Comparison of ENCODE assay signal across 27 cellular contexts in genomic region chr15:68023307-68024101, GRCh38.
"Had no signal": no experiment of that assay in that cellular context is flagged by ENCODE, and none has a peak within 500 bp of the region (broad histone marks: within the 10 kb centered on the region; RNA-seq: fewer than 3 reads in every experiment).

No MANE protein-coding gene starts in this region.

- ATAC-seq: activated CD4-positive, alpha-beta T cell treated with anti-CD3 and anti-CD28 coated beads for 36 hours; activated CD8-positive, alpha-beta memory T cell treated with anti-CD3 and anti-CD28 coated beads, Interleukin-2, amount 10 ng/mL, durations not matched to agents 7 days and 5 days; activated CD8-positive, alpha-beta T cell treated with anti-CD3 and anti-CD28 coated beads, Interleukin-2, amount 10 ng/mL, durations not matched to agents 7 days and 5 days; activated naive CD4-positive, alpha-beta T cell treated with anti-CD3 and anti-CD28 coated beads, Interleukin-2, amount 50 U/mL, for 72 hours had no signal

- H3K9me3 ChIP-seq: ascending aorta, breast epithelium, colonic mucosa had no signal

- H3K27ac Mint-ChIP-seq: activated CD4-positive, alpha-beta memory T cell treated with anti-CD3 and anti-CD28 coated beads for 36 hours; activated CD4-positive, alpha-beta T cell treated with anti-CD3 and anti-CD28 coated beads for 36 hours; activated CD4-positive, alpha-beta T cell treated with anti-CD3 and anti-CD28 coated beads, Interleukin-2, amount 10 ng/mL, durations not matched to agents 24 days and 14 days; activated CD8-positive, alpha-beta memory T cell treated with anti-CD3 and anti-CD28 coated beads, Interleukin-2, amount 10 ng/mL, durations not matched to agents 7 days and 5 days; activated CD8-positive, alpha-beta T cell treated with anti-CD3 and anti-CD28 coated beads, Interleukin-2, amount 10 ng/mL, durations not matched to agents 7 days and 5 days; activated naive CD4-positive, alpha-beta T cell treated with anti-CD3 and anti-CD28 coated beads, Interleukin-2, amount 10 ng/mL, durations not matched to agents 7 days and 5 days; activated naive CD4-positive, alpha-beta T cell treated with anti-CD3 and anti-CD28 coated beads, Interleukin-2, amount 50 U/mL, for 72 hours; activated naive CD8-positive, alpha-beta T cell treated with anti-CD3 and anti-CD28 coated beads, Interleukin-2, amount 10 ng/mL, durations not matched to agents 7 days and 5 days had no signal

- H3K4me1 Mint-ChIP-seq: activated CD4-positive, alpha-beta T cell treated with anti-CD3 and anti-CD28 coated beads for 36 hours; activated CD8-positive, alpha-beta memory T cell treated with anti-CD3 and anti-CD28 coated beads, Interleukin-2, amount 10 ng/mL, durations not matched to agents 7 days and 5 days; activated naive CD4-positive, alpha-beta T cell treated with anti-CD3 and anti-CD28 coated beads, Interleukin-2, amount 10 ng/mL, durations not matched to agents 7 days and 5 days; activated naive CD8-positive, alpha-beta T cell treated with anti-CD3 and anti-CD28 coated beads, Interleukin-2, amount 10 ng/mL, durations not matched to agents 7 days and 5 days; brain had no signal

- H3K27me3 Mint-ChIP-seq: activated CD4-positive, alpha-beta memory T cell treated with anti-CD3 and anti-CD28 coated beads for 36 hours; activated CD4-positive, alpha-beta T cell treated with anti-CD3 and anti-CD28 coated beads for 36 hours; activated naive CD8-positive, alpha-beta T cell treated with anti-CD3 and anti-CD28 coated beads, Interleukin-2, amount 10 ng/mL, durations not matched to agents 7 days and 5 days had no signal

- H3K9me3 Mint-ChIP-seq: activated CD4-positive, alpha-beta memory T cell treated with anti-CD3 and anti-CD28 coated beads for 36 hours; activated CD4-positive, alpha-beta T cell treated with anti-CD3 and anti-CD28 coated beads, Interleukin-2, amount 10 ng/mL, durations not matched to agents 24 days and 14 days; activated naive CD4-positive, alpha-beta T cell treated with anti-CD3 and anti-CD28 coated beads, Interleukin-2, amount 10 ng/mL, durations not matched to agents 7 days and 5 days; activated naive CD4-positive, alpha-beta T cell treated with anti-CD3 and anti-CD28 coated beads, Interleukin-2, amount 50 U/mL, for 72 hours; activated naive CD8-positive, alpha-beta T cell treated with anti-CD3 and anti-CD28 coated beads, Interleukin-2, amount 10 ng/mL, durations not matched to agents 7 days and 5 days had no signal

- H3K27ac ChIP-seq: ascending aorta, breast epithelium, cardiac muscle cell, colonic mucosa, epithelial cell of prostate had no signal

- H3K27me3 ChIP-seq: ascending aorta, breast epithelium, cardiac muscle cell, colonic mucosa had no signal

- H3K4me3 ChIP-seq: ascending aorta, breast epithelium, cardiac muscle cell, colonic mucosa had no signal

- H3K4me3 Mint-ChIP-seq: activated CD4-positive, alpha-beta memory T cell treated with anti-CD3 and anti-CD28 coated beads for 36 hours; activated CD4-positive, alpha-beta T cell treated with anti-CD3 and anti-CD28 coated beads for 36 hours; activated CD4-positive, alpha-beta T cell treated with anti-CD3 and anti-CD28 coated beads, Interleukin-2, amount 10 ng/mL, durations not matched to agents 24 days and 14 days; activated CD8-positive, alpha-beta memory T cell treated with anti-CD3 and anti-CD28 coated beads, Interleukin-2, amount 10 ng/mL, durations not matched to agents 7 days and 5 days; activated CD8-positive, alpha-beta T cell treated with anti-CD3 and anti-CD28 coated beads, Interleukin-2, amount 10 ng/mL, durations not matched to agents 7 days and 5 days; activated naive CD4-positive, alpha-beta T cell treated with anti-CD3 and anti-CD28 coated beads, Interleukin-2, amount 10 ng/mL, durations not matched to agents 7 days and 5 days; activated naive CD8-positive, alpha-beta T cell treated with anti-CD3 and anti-CD28 coated beads, Interleukin-2, amount 10 ng/mL, durations not matched to agents 7 days and 5 days; brain had no signal

- H3K4me1 ChIP-seq: ascending aorta, breast epithelium, colonic mucosa had no signal

- H3K36me3 Mint-ChIP-seq: activated CD4-positive, alpha-beta memory T cell treated with anti-CD3 and anti-CD28 coated beads for 36 hours; activated CD8-positive, alpha-beta memory T cell treated with anti-CD3 and anti-CD28 coated beads, Interleukin-2, amount 10 ng/mL, durations not matched to agents 7 days and 5 days; activated naive CD4-positive, alpha-beta T cell treated with anti-CD3 and anti-CD28 coated beads, Interleukin-2, amount 10 ng/mL, durations not matched to agents 7 days and 5 days; activated naive CD4-positive, alpha-beta T cell treated with anti-CD3 and anti-CD28 coated beads, Interleukin-2, amount 50 U/mL, for 72 hours; activated naive CD8-positive, alpha-beta T cell treated with anti-CD3 and anti-CD28 coated beads, Interleukin-2, amount 10 ng/mL, durations not matched to agents 7 days and 5 days; brain had no signal

- DNase-seq: activated CD4-positive, alpha-beta memory T cell treated with anti-CD3 and anti-CD28 coated beads for 36 hours; activated CD4-positive, alpha-beta T cell treated with anti-CD3 and anti-CD28 coated beads for 36 hours; activated CD4-positive, alpha-beta T cell treated with anti-CD3 and anti-CD28 coated beads, Interleukin-2, amount 10 ng/mL, durations not matched to agents 24 days and 14 days; activated CD4-positive, CD25-positive, alpha-beta regulatory T cell; activated CD4-positive, CD25-positive, alpha-beta regulatory T cell treated with anti-CD3 and anti-CD28 coated beads, Interleukin-2, amount 50 U/mL, for 72 hours; activated CD8-positive, alpha-beta memory T cell treated with anti-CD3 and anti-CD28 coated beads, Interleukin-2, amount 10 ng/mL, durations not matched to agents 7 days and 5 days; activated CD8-positive, alpha-beta memory T cell treated with anti-CD3 and anti-CD28 coated beads, Interleukin-2, amount 50 U/mL, for 4 hours; activated CD8-positive, alpha-beta T cell treated with anti-CD3 and anti-CD28 coated beads, Interleukin-2, amount 10 ng/mL, durations not matched to agents 7 days and 5 days; activated gamma-delta T cell; activated naive CD4-positive, alpha-beta T cell; activated naive CD4-positive, alpha-beta T cell treated with anti-CD3 and anti-CD28 coated beads, Interleukin-2, amount 10 ng/mL, durations not matched to agents 7 days and 5 days; activated naive CD8-positive, alpha-beta T cell treated with anti-CD3 and anti-CD28 coated beads, Interleukin-2, amount 10 ng/mL, durations not matched to agents 7 days and 5 days; activated T-cell treated with anti-CD3 and anti-CD28 coated beads, Interleukin-2, amount 50 U/mL, for 1 hour; activated T-cell treated with anti-CD3 and anti-CD28 coated beads, Interleukin-2, amount 50 U/mL, for 48 hours; central memory CD4-positive, alpha-beta T cell; cerebellar nuclear complex; colonic mucosa; effector CD8-positive, alpha-beta T cell; foreskin fibroblast; head of caudate nucleus; T-helper 2 cell had no signal

- H3K36me3 ChIP-seq: ascending aorta, breast epithelium, cardiac muscle cell, colonic mucosa had no signal
